Comparison of ENCODE assay signal across 11 cellular contexts in genomic region chr12:46963977-46964376, GRCh38.
DNase-seq lines count a peak whose midpoint lies in the region; ATAC-seq and TF ChIP-seq lines count a peak whose summit lies in the region.
"Had no signal": no experiment of that assay in that cellular context is flagged by ENCODE, and none has a peak within 500 bp of the region (broad histone marks: within the 10 kb centered on the region; RNA-seq: fewer than 3 reads in every experiment).

No MANE protein-coding gene starts in this region.

- TF ChIP-seq CTCF in tibial artery (IDR thresholded peaks at IDR 0.05) = no peak

- H3K4me3 ChIP-seq in tibial artery = peak overlapping the region in 1 of 2 donors; percentile 5
- H3K4me3 ChIP-seq: skin epidermis had no signal

- no peaks in the 10 kb centered on the region for H3K36me3 ChIP-seq in tibial artery

- no peaks in the 10 kb centered on the region for H3K9me3 ChIP-seq in tibial artery

- H3K9me3 Mint-ChIP-seq in immature natural killer cell = no peaks in the 10 kb centered on the region

- no peaks in the 10 kb centered on the region for H3K27me3 ChIP-seq in tibial artery

- peaks cover 0 to 39% (median 18%) of the 10 kb centered on the region in 4 donors for H3K4me1 ChIP-seq in tibial artery

- peaks cover 2 to 8% (median 6%) of the 10 kb centered on the region in 3 donors for H3K27me3 Mint-ChIP-seq in immature natural killer cell (ENCODE audit: low read depth in 3 of 3)

- peak overlapping the region; percentile 57 to 73 for H3K27ac ChIP-seq in tibial artery

- no peak overlapping the region for H3K4me3 Mint-ChIP-seq in immature natural killer cell

- intact Hi-C loops in tibial artery (cut with DNase I; ENCODE audit: low total_unique reads) = no loop called here

- ATAC-seq in HG03045 (IDR thresholded peaks at IDR 0.05; ENCODE audit: unreplicated experiment) (no peak), HG03097 (IDR thresholded peaks at IDR 0.05; ENCODE audit: low FRiP score, unreplicated experiment) (no peak)

- no peaks in the 10 kb centered on the region for H3K36me3 Mint-ChIP-seq in immature natural killer cell

- no peaks in the 10 kb centered on the region for H3K4me1 Mint-ChIP-seq in immature natural killer cell

- DNase-seq in LHCN-M2 (ENCODE audit: low read depth) (peak; percentile 95), dermis blood vessel endothelial cell (peak; percentile 11), kidney tubule cell (ENCODE audit: low spot score) (peak; percentile 79), tibial artery (no peak), immature natural killer cell (no peak)
- DNase-seq: activated CD4-positive, alpha-beta T cell treated with anti-CD3 and anti-CD28 coated beads for 48 hours; hypothalamus; stimulated activated naive CD4-positive, alpha-beta T cell had no signal

- no peak overlapping the region for H3K27ac Mint-ChIP-seq in immature natural killer cell

Comparison
In these comparisons a context has a peak if more than half of its experiments do, and no peak if none do; other contexts are left out.
1. DNase-seq: peak in LHCN-M2 (single experiment), dermis blood vessel endothelial cell (single experiment) and kidney tubule cell (single experiment); none in tibial artery (0 of 2) and immature natural killer cell (0 of 3).